25 cellular contexts compared by ENCODE assay signal in the genomic region with DNA sequence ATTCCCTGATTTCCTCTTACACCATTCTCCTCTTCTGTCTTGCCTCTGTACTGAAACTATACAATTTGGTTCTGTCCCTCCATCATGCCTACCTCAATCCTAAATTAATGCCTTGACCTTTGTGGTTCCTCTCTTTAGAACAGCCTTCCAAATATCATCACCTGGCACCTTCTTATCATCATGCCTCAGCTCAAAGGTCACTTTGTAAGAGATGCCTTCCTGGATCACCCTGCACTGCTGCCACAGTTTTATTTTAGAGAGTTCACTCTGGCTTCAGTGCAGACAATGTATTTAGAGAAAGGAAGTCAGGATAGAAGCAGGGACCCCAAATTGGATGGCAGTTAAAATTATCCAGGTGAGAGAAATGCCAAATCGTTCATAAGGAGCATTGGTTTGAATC.
"Had no signal": no experiment of that assay in that cellular context is flagged by ENCODE, and none has a peak within 500 bp of the region (broad histone marks: within the 10 kb centered on the region; RNA-seq: fewer than 3 reads in every experiment).

No MANE protein-coding gene starts in this region.

- H3K4me3 ChIP-seq: pancreas, prostate gland, right lobe of liver, sigmoid colon, suprapubic skin, testis, tibial artery, upper lobe of left lung, vagina had no signal

- DNase-seq: naive thymus-derived CD8-positive, alpha-beta T cell; nephron progenitor cell; pancreas; retina; right cardiac atrium; right lobe of liver; sigmoid colon; small intestine; stimulated activated CD4-positive, alpha-beta T cell treated with anti-CD3 and anti-CD28 coated beads, Interleukin-1b, Interleukin-23, amount 100 ng/mL, for 48 hours; stimulated activated CD4-positive, alpha-beta T cell treated with anti-CD3 and anti-CD28 coated beads, Interleukin-4, amount 100 ng/mL, for 1 hour; stimulated activated CD4-positive, alpha-beta T cell treated with anti-CD3 and anti-CD28 coated beads, Interleukin-4, amount 100 ng/mL, for 4 hours; stimulated activated CD8-positive, alpha-beta memory T cell treated with anti-CD3 and anti-CD28 coated beads, Interleukin-4, amount 100 ng/mL, for 48 hours; stimulated activated naive CD4-positive, alpha-beta T cell; stimulated activated naive CD8-positive, alpha-beta T cell treated with anti-CD3 and anti-CD28 coated beads, Interleukin-15, amount 100 ng/mL, for 72 hours; stimulated activated naive CD8-positive, alpha-beta T cell treated with anti-CD3 and anti-CD28 coated beads, Interleukin-15, Interleukin-2, amounts not matched to agents 100 U/mL and 50 U/mL, for 24 hours; testis; tibial artery; trophoblast cell; upper lobe of left lung had no signal

- H3K27ac ChIP-seq: neutrophil, pancreas, prostate gland, right lobe of liver, sigmoid colon, suprapubic skin, testis, tibial artery, upper lobe of left lung, vagina had no signal

- H3K4me1 ChIP-seq: pancreas, prostate gland, right lobe of liver, sigmoid colon, suprapubic skin, testis, tibial artery, upper lobe of left lung, vagina had no signal

- H3K9me3 ChIP-seq: neutrophil, pancreas, prostate gland, right lobe of liver, sigmoid colon, suprapubic skin, testis, tibial artery, upper lobe of left lung, vagina had no signal

- H3K36me3 ChIP-seq: neutrophil, pancreas, prostate gland, right lobe of liver, sigmoid colon, suprapubic skin, tibial artery, upper lobe of left lung, vagina had no signal

- H3K27me3 ChIP-seq: neutrophil, pancreas, right lobe of liver, sigmoid colon, suprapubic skin, testis, tibial artery, upper lobe of left lung, vagina had no signal

- ATAC-seq: naive thymus-derived CD8-positive, alpha-beta T cell; natural killer cell treated with Interleukin-12 subunit alpha and Interleukin-12 subunit beta and Interleukin-15 and Interleukin-18, amount 100 ng/mL, for 72 hours; pancreas; right lobe of liver; stimulated activated memory B cell treated with anti-CD40 and anti-IgM and Interleukin-4, amounts not matched to agents 10 μg/mL and 1 μg/mL and 100 μg/mL, for 72 hours; stimulated activated naive CD8-positive, alpha-beta T cell treated with anti-CD3 and anti-CD28 coated beads, Interleukin-15, amount 100 ng/mL, for 72 hours; stimulated activated naive CD8-positive, alpha-beta T cell treated with anti-CD3 and anti-CD28 coated beads, Interleukin-15, Interleukin-2, amounts not matched to agents 100 U/mL and 50 U/mL, for 24 hours had no signal
